In genomic region chr5:131375351-131375750, GRCh38 we compare ENCODE assay signal across 10 cellular contexts.
DNase-seq lines count a peak whose midpoint lies in the region; ATAC-seq and TF ChIP-seq lines count a peak whose summit lies in the region.
"Had no signal": no experiment of that assay in that cellular context is flagged by ENCODE, and none has a peak within 500 bp of the region (broad histone marks: within the 10 kb centered on the region; RNA-seq: fewer than 3 reads in every experiment).

No MANE protein-coding gene starts in this region.

- POLR2A ChIA-PET in CD4-positive, alpha-beta T cell (lab: Charles Lee): interaction anchor here (0.6 to 15.0 kb wide), 10 partner anchors 9 to 220 kb away, joined by 3 to 395 read pairs (median 5); partner anchors contain the start of gene CDC42SE2

- no peak for TF ChIP-seq CTCF in CD4-positive, alpha-beta T cell (IDR thresholded peaks at IDR 0.05)

- intact Hi-C loops in CD4-positive, alpha-beta T cell (cut with DNase I, micrococcal nuclease): loop anchor here in 1 of 2 experiments (2.0 to 5.0 kb wide), 2 partner anchors 17 to 33 kb away; no protein-coding TSS in a partner anchor

- ATAC-seq in CD4-positive, alpha-beta T cell (ENCODE audit: poor library complexity): no peak
- peak; percentile 42 for ATAC-seq in GM19395 (IDR thresholded peaks at IDR 0.05; ENCODE audit: unreplicated experiment)

- no peaks in the 10 kb centered on the region for H3K9me3 Mint-ChIP-seq in CD4-positive, alpha-beta T cell

- H2AFZ ChIP-seq in Karpas-422 (ENCODE audit: low read length): no peak overlapping the region

- no peaks in the 10 kb centered on the region for H3K27me3 Mint-ChIP-seq in CD4-positive, alpha-beta T cell

- no peak overlapping the region for H3K9ac ChIP-seq in Karpas-422 (ENCODE audit: low read length)
- H3K9ac ChIP-seq: BLaER1 had no signal

- peak overlapping the region; percentile 52 for H3K4me3 Mint-ChIP-seq in CD4-positive, alpha-beta T cell

- CTCF ChIA-PET in CD4-positive, alpha-beta T cell (lab: Charles Lee): no interaction called here

- H3K4me1 ChIP-seq in Karpas-422 (ENCODE audit: low read length): peaks cover 58% of the 10 kb centered on the region
- H3K4me1 ChIP-seq in effector memory CD4-positive, alpha-beta T cell (ENCODE audit: control insufficient read depth, insufficient read depth, low read length, poor library complexity, severe bottlenecking): peaks cover 63% of the 10 kb centered on the region

- H3K27me3 ChIP-seq in CD4-positive, alpha-beta T cell (ENCODE audit: control insufficient read depth, insufficient read depth, low read length): no peaks in the 10 kb centered on the region
- H3K27me3 ChIP-seq in Karpas-422 (ENCODE audit: low read length): no peaks in the 10 kb centered on the region
- H3K27me3 ChIP-seq in effector memory CD4-positive, alpha-beta T cell (replicated peaks; ENCODE audit: control insufficient read depth, insufficient read depth, low read length, poor library complexity, severe bottlenecking): no peaks in the 10 kb centered on the region
- H3K27me3 ChIP-seq: BLaER1 had no signal

- H3K27ac ChIP-seq in CD4-positive, alpha-beta T cell (ENCODE audit: low read depth, low read length): peak overlapping the region; percentile 55
- H3K27ac ChIP-seq in Karpas-422 (ENCODE audit: low read length): peak overlapping the region; percentile 53
- H3K27ac ChIP-seq in effector memory CD4-positive, alpha-beta T cell (ENCODE audit: insufficient read depth, low read length, poor library complexity, severe bottlenecking): peak overlapping the region; percentile 98
- H3K27ac ChIP-seq: BLaER1 had no signal

- 0 out of 2 replicates have a peak, but pooled peaks cover 3% of the 10 kb centered on the region for H3K36me3 ChIP-seq in Karpas-422 (ENCODE audit: insufficient read depth, low read length)
- no peaks in the 10 kb centered on the region for H3K36me3 ChIP-seq in effector memory CD4-positive, alpha-beta T cell (ENCODE audit: control insufficient read depth, insufficient read depth, low read length)

- H3K4me3 ChIP-seq in Karpas-422 (ENCODE audit: low read length): no peak overlapping the region
- H3K4me3 ChIP-seq in effector memory CD4-positive, alpha-beta T cell (ENCODE audit: insufficient read depth, low read depth, low read length, poor library complexity, severe bottlenecking): no peak overlapping the region
- H3K4me3 ChIP-seq: BLaER1 had no signal

- no peaks in the 10 kb centered on the region for H4K20me1 ChIP-seq in Karpas-422 (ENCODE audit: insufficient read depth, low read depth, low read length)

- no peaks in the 10 kb centered on the region for H3K9me2 ChIP-seq in Karpas-422 (replicated peaks; ENCODE audit: insufficient read depth, low read length)

- peaks cover 98% of the 10 kb centered on the region for H3K79me2 ChIP-seq in Karpas-422 (ENCODE audit: low read length)

- H3K27ac Mint-ChIP-seq in CD4-positive, alpha-beta T cell: peak overlapping the region; percentile 97

- H3K4me2 ChIP-seq in Karpas-422 (ENCODE audit: low read depth, low read length, poor library complexity, severe bottlenecking): no peak overlapping the region
- H3K4me2 ChIP-seq: BLaER1 had no signal

- H3K9me3 ChIP-seq in CD4-positive, alpha-beta T cell (ENCODE audit: control insufficient read depth, low read length): no peaks in the 10 kb centered on the region
- no peaks in the 10 kb centered on the region for H3K9me3 ChIP-seq in Karpas-422 (ENCODE audit: low read length)
- no peaks in the 10 kb centered on the region for H3K9me3 ChIP-seq in effector memory CD4-positive, alpha-beta T cell (ENCODE audit: control insufficient read depth, low read length)

- peaks cover 49% of the 10 kb centered on the region for H3K36me3 Mint-ChIP-seq in CD4-positive, alpha-beta T cell (ENCODE audit: low read depth)

- no peak for DNase-seq in CD4-positive, alpha-beta T cell
- no peak for DNase-seq in Karpas-422
- peak in 1 of 3 donors; percentile 24 for DNase-seq in effector memory CD4-positive, alpha-beta T cell
- DNase-seq in NCI-H1105 (lab: John Stamatoyannopoulos, UW): no peak
- no peak for DNase-seq in D341Med (ENCODE audit: low spot score)
- no peak for DNase-seq in C1 segment of cervical spinal cord (lab: John Stamatoyannopoulos, UW)
- no peak for DNase-seq in SK-N-DZ (ENCODE audit: low spot score)
- DNase-seq: Right ventricle myocardium superior had no signal

- H3K4me1 Mint-ChIP-seq in CD4-positive, alpha-beta T cell (ENCODE audit: low read depth): peaks cover 92% of the 10 kb centered on the region
